In genomic region chr2:218568190-218569037, GRCh38 we compare ENCODE assay signal across 1 cellular context.
TF ChIP-seq lines count a peak whose summit lies in the region.

Gene CNOT9, plus strand, starts transcription at chr2:218568839. Its CDS starts 116 bp downstream, at chr2:218568955.
Gene USP37, minus strand, starts transcription at chr2:218568351. Its CDS starts 9,698 bp downstream, at chr2:218558653.

TF ChIP-seq in HepG2, 621 proteins besides CTCF, POLR2A, EP300 and RAD21 (continued from another document and continues in another):
- TF ChIP-seq ZBED4 (CRISPR knock-in tag; IDR thresholded peaks at IDR 0.05; ENCODE audit: borderline replicate concordance): peak; percentile 74; the same call in 1 of the 2 replicates
- TF ChIP-seq POLR2AphosphoS2 (IDR thresholded peaks at IDR 0.05; ENCODE audit: low read depth, low read length): no peak
- 0 out of 2 replicates have a peak, but pooled peaks have one; percentile 83 for TF ChIP-seq PREB (CRISPR knock-in tag; IDR thresholded peaks at IDR 0.05)
- TF ChIP-seq YEATS2 (CRISPR knock-in tag; IDR thresholded peaks at IDR 0.05; ENCODE audit: borderline replicate concordance): peak; percentile 90
- 0 out of 2 replicates have a peak, but pooled peaks have one; percentile 26 for TF ChIP-seq SP140L (CRISPR knock-in tag; IDR thresholded peaks at IDR 0.05; ENCODE audit: borderline replicate concordance)
- TF ChIP-seq ZNF276 (CRISPR knock-in tag; IDR thresholded peaks at IDR 0.05; ENCODE audit: low read depth): peak; percentile 96
- peak; percentile 69; the same call in 1 of the 2 replicates for TF ChIP-seq YEATS4 (CRISPR knock-in tag; IDR thresholded peaks at IDR 0.05; ENCODE audit: borderline replicate concordance)
- TF ChIP-seq BATF2 (CRISPR knock-in tag; IDR thresholded peaks at IDR 0.05): peak; percentile 98
- peak; percentile 80 for TF ChIP-seq ATF1 (CRISPR knock-in tag; IDR thresholded peaks at IDR 0.05)
- peak; percentile 27 for TF ChIP-seq IKZF5 (CRISPR knock-in tag; IDR thresholded peaks at IDR 0.05)
- peak; percentile 99 for TF ChIP-seq ZNF792 (CRISPR knock-in tag; IDR thresholded peaks at IDR 0.05)
- TF ChIP-seq FOXA3 (CRISPR knock-in tag; IDR thresholded peaks at IDR 0.05): peak; percentile 37
- TF ChIP-seq REXO4 (CRISPR knock-in tag; IDR thresholded peaks at IDR 0.05; ENCODE audit: borderline replicate concordance): peak; percentile 71; the same call in 1 of the 2 replicates
- TF ChIP-seq ZHX2 (IDR thresholded peaks at IDR 0.05; ENCODE audit: low read depth): peak; percentile 82
- TF ChIP-seq ZHX2 (CRISPR knock-in tag; IDR thresholded peaks at IDR 0.05; ENCODE audit: borderline replicate concordance): peak; percentile 73
- peak; percentile 37 for TF ChIP-seq PHF5A (CRISPR knock-in tag; IDR thresholded peaks at IDR 0.05; ENCODE audit: low read depth, unreplicated experiment)
- no peak for TF ChIP-seq SMC3 (IDR thresholded peaks at IDR 0.05; ENCODE audit: low read length)
- peak; percentile 100 for TF ChIP-seq BRF2 (CRISPR knock-in tag; IDR thresholded peaks at IDR 0.05)
- no peak for TF ChIP-seq HDAC6 (IDR thresholded peaks at IDR 0.05; ENCODE audit: low read depth, low read length)
- no peak for TF ChIP-seq NFIC (IDR thresholded peaks at IDR 0.05; ENCODE audit: low read length)
- peak; percentile 96; the same call in 1 of the 2 replicates for TF ChIP-seq SNAPC5 (CRISPR knock-in tag; IDR thresholded peaks at IDR 0.05; ENCODE audit: borderline replicate concordance)
- TF ChIP-seq ZNF703 (CRISPR knock-in tag; IDR thresholded peaks at IDR 0.05; ENCODE audit: borderline replicate concordance): peak; percentile 89
- peak; percentile 22 for TF ChIP-seq FOSL2 (CRISPR knock-in tag; IDR thresholded peaks at IDR 0.05)
- peak; percentile 87 for TF ChIP-seq ZNF782 (CRISPR knock-in tag; IDR thresholded peaks at IDR 0.05; ENCODE audit: borderline replicate concordance)
- TF ChIP-seq SOX5 (CRISPR knock-in tag; IDR thresholded peaks at IDR 0.05; ENCODE audit: borderline replicate concordance): peak; percentile 69
- TF ChIP-seq ZFY (CRISPR knock-in tag; IDR thresholded peaks at IDR 0.05): peak; percentile 95
- TF ChIP-seq TEF (CRISPR knock-in tag; IDR thresholded peaks at IDR 0.05): peak; percentile 90
- TF ChIP-seq ADNP (CRISPR knock-in tag; IDR thresholded peaks at IDR 0.05): no peak
- TF ChIP-seq ZNF121 (CRISPR knock-in tag; IDR thresholded peaks at IDR 0.05): peak; percentile 34; the same call in 1 of the 2 replicates
- TF ChIP-seq LCORL (IDR thresholded peaks at IDR 0.05): peak; percentile 38; the same call in 1 of the 2 replicates
- TF ChIP-seq LCORL (CRISPR knock-in tag; IDR thresholded peaks at IDR 0.05): peak; percentile 88
- peak in 1 of 2 experiments; percentile 92; a peak in 2 of 4 replicates for TF ChIP-seq ATF4 (CRISPR knock-in tag; IDR thresholded peaks at IDR 0.05)
- TF ChIP-seq ZNF546 (CRISPR knock-in tag; conservative IDR thresholded peaks at IDR 0.05): no peak; the same call in 1 of the 2 replicates
- peak; percentile 98 for TF ChIP-seq ZNF616 (CRISPR knock-in tag; IDR thresholded peaks at IDR 0.05; ENCODE audit: low read depth)
- TF ChIP-seq ZNF589 (CRISPR knock-in tag; conservative IDR thresholded peaks at IDR 0.05): peak; percentile 95; the same call in 1 of the 2 replicates
- TF ChIP-seq YY1 (IDR thresholded peaks at IDR 0.05; ENCODE audit: insufficient read depth, insufficient replicate concordance, low read depth, low read length): peak; percentile 85
- peak; percentile 91 for TF ChIP-seq NR2F2 (IDR thresholded peaks at IDR 0.05; ENCODE audit: borderline replicate concordance, low read depth)
- TF ChIP-seq ZNF343 (CRISPR knock-in tag; IDR thresholded peaks at IDR 0.05): peak; percentile 93
- peak; percentile 84; the same call in 1 of the 2 replicates for TF ChIP-seq MED1 (CRISPR knock-in tag; IDR thresholded peaks at IDR 0.05)
- TF ChIP-seq ZNF597 (CRISPR knock-in tag; IDR thresholded peaks at IDR 0.05): no peak
- peak; percentile 98 for TF ChIP-seq NR2F6 (IDR thresholded peaks at IDR 0.05)
- peak; percentile 96 for TF ChIP-seq NR2F6 (CRISPR knock-in tag; IDR thresholded peaks at IDR 0.05)
- peak; percentile 53 for TF ChIP-seq CBX5 (CRISPR knock-in tag; IDR thresholded peaks at IDR 0.05; ENCODE audit: borderline replicate concordance)
- TF ChIP-seq NFATC3 (CRISPR knock-in tag; IDR thresholded peaks at IDR 0.05): peak; percentile 96
